22 cellular contexts compared by ENCODE assay signal in genomic region chrX:69510137-69510715, GRCh38. TPM values are rescaled to one million over a fixed set of nuclear protein-coding genes. Genes with fewer than 3 reads are reported as not detected.
DNase-seq lines count a peak whose midpoint lies in the region; ATAC-seq, FAIRE-seq and TF ChIP-seq lines count a peak whose summit lies in the region.
"Had no signal": no experiment of that assay in that cellular context is flagged by ENCODE, and none has a peak within 500 bp of the region (broad histone marks: within the 10 kb centered on the region; RNA-seq: fewer than 3 reads in every experiment).

No MANE protein-coding gene starts in this region.

- peaks cover 12% of the 10 kb centered on the region for H3K4me1 Mint-ChIP-seq in endodermal cell

- H3K27me3 ChIP-seq in right atrium auricular region (no peaks in the 10 kb centered on the region), endodermal cell (ENCODE audit: control insufficient read depth, insufficient read depth, low read length, poor library complexity, severe bottlenecking) (no peaks in the 10 kb centered on the region), small intestine (ENCODE audit: control insufficient read depth in 2 of 2, insufficient read depth in 2 of 2, low read length in 2 of 2) (peaks cover 0 to 3% of the 10 kb centered on the region in 2 donors)

- no peak overlapping the region for H3K4me3 Mint-ChIP-seq in endodermal cell
- H3K4me3 Mint-ChIP-seq: GM23338 had no signal

- ATAC-seq in GM21515 (IDR thresholded peaks at IDR 0.05; ENCODE audit: unreplicated experiment), result no peak
- ATAC-seq in HG03469 (IDR thresholded peaks at IDR 0.05; ENCODE audit: unreplicated experiment), result no peak
- ATAC-seq: GM23338 had no signal

- H3K36me3 Mint-ChIP-seq in endodermal cell (ENCODE audit: low read depth), result peaks cover 52% of the 10 kb centered on the region

- intact Hi-C loops in cardiac septum (cut with DNase I), result no loop called here

- 100% methylated on average over 3 of the region's 6 CpGs; no CpG with 5 or more reads in 1 of the 2 experiments for whole genome bisulfite sequencing in endodermal cell (ENCODE audit: insufficient coverage in 1 of 2, insufficient read length in 1 of 2), 2 experiments
- 55 to 67% (median 60%) methylated on average over 1 to 6 of the region's 6 CpGs for WGBS in small intestine, 3 donors

- no peaks in the 10 kb centered on the region for H3K9me3 ChIP-seq in right atrium auricular region
- no peaks in the 10 kb centered on the region for H3K9me3 ChIP-seq in endodermal cell (ENCODE audit: control insufficient read depth, low read length)
- H3K9me3 ChIP-seq in small intestine (ENCODE audit: control insufficient read depth, low read depth), result no peaks in the 10 kb centered on the region
- H3K9me3 ChIP-seq: HAP-1 had no signal

- FAIRE-seq in small intestine (lab: Jason Lieb, UNC), result no peak
- FAIRE-seq: A204.1, GM12891 had no signal

- DNase-seq in right atrium auricular region (ENCODE audit: low spot score), result no peak
- no peak for DNase-seq in cardiac septum (ENCODE audit: low spot score)
- peak; percentile 7 to 23 for DNase-seq in Kasumi-1 (lab: John Stamatoyannopoulos, UW)
- peak; percentile 15 for DNase-seq in endodermal cell
- no peak for DNase-seq in small intestine
- DNase-seq: KG1, NCI-H1092 treated with DMSO at 0.1 percent for 48 hours, NCI-H1436 treated with DMSO at 0.1 percent for 48 hours, NCI-H2029 treated with DMSO at 0.1 percent for 48 hours, NCI-H2227 treated with DMSO at 0.1 percent for 48 hours, NCI-H510A treated with DMSO at 0.1 percent for 48 hours, NCI-H748 treated with DMSO at 0.1 percent for 48 hours, SHP77 treated with DMSO at 0.1 percent for 48 hours, SW 1271 had no signal

- H3K4me3 ChIP-seq in right atrium auricular region (no peak overlapping the region), endodermal cell (ENCODE audit: low read length) (peak overlapping the region; percentile 85), small intestine (ENCODE audit: low read depth in 1 of 2, low read length in 2 of 2) (no peak overlapping the region)
- H3K4me3 ChIP-seq: GM23338, HAP-1, SK-N-MC had no signal

- H3K4me1 ChIP-seq in right atrium auricular region (no peaks in the 10 kb centered on the region), endodermal cell (ENCODE audit: control insufficient read depth, insufficient read depth, low read length) (no peaks in the 10 kb centered on the region), small intestine (ENCODE audit: control insufficient read depth in 2 of 2, insufficient read depth in 1 of 2, low read depth in 1 of 2, low read length in 1 of 2) (no peaks in the 10 kb centered on the region)

- H3K36me3 ChIP-seq in right atrium auricular region, result no peaks in the 10 kb centered on the region
- peaks cover 62% of the 10 kb centered on the region for H3K36me3 ChIP-seq in endodermal cell (ENCODE audit: control insufficient read depth, insufficient read depth, low read length)
- H3K36me3 ChIP-seq in small intestine (ENCODE audit: control insufficient read depth in 2 of 2, insufficient read depth in 2 of 2, low read length in 2 of 2), result no peaks in the 10 kb centered on the region

- TF ChIP-seq CTCF in right atrium auricular region (IDR thresholded peaks at IDR 0.05) (no peak), endodermal cell (conservative IDR thresholded peaks at IDR 0.05) (no peak)

- peaks cover 58% of the 10 kb centered on the region for H3K9me3 Mint-ChIP-seq in endodermal cell
- H3K9me3 Mint-ChIP-seq: GM23338 had no signal

- H3K27ac Mint-ChIP-seq in endodermal cell, result no peak overlapping the region
- H3K27ac Mint-ChIP-seq: GM23338 had no signal

- H3K27ac ChIP-seq in right atrium auricular region, result peak overlapping the region; percentile 66 to 86
- H3K27ac ChIP-seq in endodermal cell (ENCODE audit: low read depth, low read length), result no peak overlapping the region
- H3K27ac ChIP-seq in small intestine (ENCODE audit: low read depth in 1 of 2, low read length in 1 of 2), result no peak overlapping the region
- H3K27ac ChIP-seq: RWPE1, SK-N-MC had no signal

- H3K9ac ChIP-seq in endodermal cell (ENCODE audit: extremely low read depth, low read length, poor library complexity, severe bottlenecking), result no peak overlapping the region

- H3K27me3 Mint-ChIP-seq in endodermal cell (ENCODE audit: insufficient read depth), result peaks cover 10% of the 10 kb centered on the region

RNA-seq across cellular contexts. Expression of gene NALF2, which starts 6.1 kb away (rescaled TPM):
- total RNA-seq in right atrium auricular region (10 to 100 TPM; 35.5 to 62.7 TPM), cardiac septum (4.4 TPM), endodermal cell (10 to 100 TPM; 43.1 to 56.4 TPM)
- 6.1 TPM for polyA plus RNA-seq in endodermal cell (2013, experiment 1 of 2)
- 6.5 TPM for polyA plus RNA-seq in endodermal cell (2013, experiment 2 of 2)
- polyA plus RNA-seq in small intestine, result under 1 TPM in 2 of 3 donors, not detected in 1; 0.27 to 0.48 TPM

Comparison
In these comparisons a context has a peak if more than half of its experiments do, and no peak if none do; other contexts are left out.
1. DNase-seq: peak in Kasumi-1 (2 of 2) and endodermal cell (single experiment); none in right atrium auricular region (single experiment), cardiac septum (single experiment) and small intestine (single experiment).
2. H3K27ac ChIP-seq: peak in right atrium auricular region (2 of 2); none in endodermal cell (single experiment) and small intestine (0 of 2).